Comparison of ENCODE assay signal across 20 cellular contexts in genomic region chr9:121714075-121714705, GRCh38.
"Had no signal": no experiment of that assay in that cellular context is flagged by ENCODE, and none has a peak within 500 bp of the region (broad histone marks: within the 10 kb centered on the region; RNA-seq: fewer than 3 reads in every experiment).

No MANE protein-coding gene starts in this region.

- H3K9me3 Mint-ChIP-seq: activated naive CD8-positive, alpha-beta T cell treated with anti-CD3 and anti-CD28 coated beads, Interleukin-2, amount 10 ng/mL, durations not matched to agents 7 days and 5 days; dendritic cell treated with granulocyte-macrophage colony-stimulating factor and Interleukin-4, amounts not matched to agents 40 ng/mL and 50 ng/mL, for 4 days; nephron had no signal

- H3K4me1 Mint-ChIP-seq: activated naive CD8-positive, alpha-beta T cell treated with anti-CD3 and anti-CD28 coated beads, Interleukin-2, amount 10 ng/mL, durations not matched to agents 7 days and 5 days had no signal

- ATAC-seq: right cardiac atrium had no signal

- H3K4me3 Mint-ChIP-seq: activated naive CD8-positive, alpha-beta T cell treated with anti-CD3 and anti-CD28 coated beads, Interleukin-2, amount 10 ng/mL, durations not matched to agents 7 days and 5 days; dendritic cell treated with granulocyte-macrophage colony-stimulating factor and Interleukin-4, amounts not matched to agents 40 ng/mL and 50 ng/mL, for 4 days; nephron had no signal

- H3K27me3 ChIP-seq: tibial nerve had no signal

- H3K36me3 Mint-ChIP-seq: activated naive CD8-positive, alpha-beta T cell treated with anti-CD3 and anti-CD28 coated beads, Interleukin-2, amount 10 ng/mL, durations not matched to agents 7 days and 5 days had no signal

- H3K9me3 ChIP-seq: prostate gland, tibial nerve had no signal

- H3K27ac ChIP-seq: epithelial cell of prostate, prostate gland, skin epidermis, tibial nerve had no signal

- H3K36me3 ChIP-seq: prostate gland had no signal

- H3K27ac Mint-ChIP-seq: activated naive CD8-positive, alpha-beta T cell treated with anti-CD3 and anti-CD28 coated beads, Interleukin-2, amount 10 ng/mL, durations not matched to agents 7 days and 5 days; dendritic cell treated with granulocyte-macrophage colony-stimulating factor and Interleukin-4, amounts not matched to agents 40 ng/mL and 50 ng/mL, for 4 days; nephron had no signal

- H3K4me3 ChIP-seq: prostate gland, skin epidermis, tibial nerve had no signal

- DNase-seq: activated CD4-positive, alpha-beta T cell treated with anti-CD3 and anti-CD28 coated beads, Interleukin-2, amount 50 U/mL, for 1 hour; activated naive CD4-positive, alpha-beta T cell; activated naive CD8-positive, alpha-beta T cell treated with anti-CD3 and anti-CD28 coated beads, Interleukin-2, amount 10 ng/mL, durations not matched to agents 7 days and 5 days; anterior cingulate cortex; effector memory CD4-positive, alpha-beta T cell; foreskin melanocyte; kidney glomerular epithelial cell; mesendoderm; occipital lobe; stimulated activated CD4-positive, alpha-beta T cell treated with anti-CD3 and anti-CD28 coated beads, Interleukin-15, amount 100 ng/mL, for 24 hours; stimulated activated CD4-positive, alpha-beta T cell treated with anti-CD3 and anti-CD28 coated beads, Interleukin-4, amount 100 ng/mL, for 24 hours; stimulated activated naive CD4-positive, alpha-beta T cell treated with Interleukin-2 at 50 U/mL for 16 hours; substantia nigra had no signal
